ENCODE assay signal across 2 cellular contexts in the genomic region with DNA sequence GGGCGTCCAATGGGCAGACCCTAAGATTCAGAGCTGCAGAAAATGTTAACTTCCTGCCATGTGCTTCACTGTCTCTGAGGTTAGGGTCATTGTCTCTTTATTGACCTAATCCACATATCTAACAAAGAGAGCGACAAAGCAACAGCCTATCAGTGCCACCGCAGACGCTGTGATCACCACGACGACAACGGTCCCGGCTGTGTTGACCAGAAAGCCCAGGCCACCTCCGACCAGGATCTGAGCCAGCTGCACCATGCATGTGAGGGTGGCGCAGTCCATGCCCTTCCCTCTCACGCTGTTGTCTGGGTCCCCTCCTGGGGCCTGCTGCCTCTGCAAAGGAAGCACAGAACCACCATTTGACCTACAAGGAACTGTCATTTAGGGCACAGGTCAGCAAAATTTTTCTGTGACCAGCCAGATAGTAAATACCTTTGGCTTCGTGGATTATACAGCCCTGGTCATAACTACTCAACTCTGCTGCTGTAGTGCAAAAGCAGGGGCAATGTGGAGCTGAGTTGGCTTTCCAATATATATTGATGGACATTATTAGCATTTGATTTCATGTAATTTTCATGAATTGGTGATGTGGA.
TF ChIP-seq lines count a peak whose summit lies in the region.

No MANE protein-coding gene starts in this region.

TF ChIP-seq in GM23338, 12 proteins besides CTCF, POLR2A, EP300 and RAD21:
- TF ChIP-seq, protein P1, sequence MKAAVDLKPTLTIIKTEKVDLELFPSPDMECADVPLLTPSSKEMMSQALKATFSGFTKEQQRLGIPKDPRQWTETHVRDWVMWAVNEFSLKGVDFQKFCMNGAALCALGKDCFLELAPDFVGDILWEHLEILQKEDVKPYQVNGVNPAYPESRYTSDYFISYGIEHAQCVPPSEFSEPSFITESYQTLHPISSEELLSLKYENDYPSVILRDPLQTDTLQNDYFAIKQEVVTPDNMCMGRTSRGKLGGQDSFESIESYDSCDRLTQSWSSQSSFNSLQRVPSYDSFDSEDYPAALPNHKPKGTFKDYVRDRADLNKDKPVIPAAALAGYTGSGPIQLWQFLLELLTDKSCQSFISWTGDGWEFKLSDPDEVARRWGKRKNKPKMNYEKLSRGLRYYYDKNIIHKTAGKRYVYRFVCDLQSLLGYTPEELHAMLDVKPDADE (IDR thresholded peaks at IDR 0.05) = no peak
- TF ChIP-seq POLR2AphosphoS5 (IDR thresholded peaks at IDR 0.05; ENCODE audit: low read depth) (no peak), JUNB (IDR thresholded peaks at IDR 0.05; ENCODE audit: unreplicated experiment) (no peak), ZNF331 (CRISPR knock-in tag; IDR thresholded peaks at IDR 0.05; ENCODE audit: low read depth) (no peak)
- TF ChIP-seq, protein P2, sequence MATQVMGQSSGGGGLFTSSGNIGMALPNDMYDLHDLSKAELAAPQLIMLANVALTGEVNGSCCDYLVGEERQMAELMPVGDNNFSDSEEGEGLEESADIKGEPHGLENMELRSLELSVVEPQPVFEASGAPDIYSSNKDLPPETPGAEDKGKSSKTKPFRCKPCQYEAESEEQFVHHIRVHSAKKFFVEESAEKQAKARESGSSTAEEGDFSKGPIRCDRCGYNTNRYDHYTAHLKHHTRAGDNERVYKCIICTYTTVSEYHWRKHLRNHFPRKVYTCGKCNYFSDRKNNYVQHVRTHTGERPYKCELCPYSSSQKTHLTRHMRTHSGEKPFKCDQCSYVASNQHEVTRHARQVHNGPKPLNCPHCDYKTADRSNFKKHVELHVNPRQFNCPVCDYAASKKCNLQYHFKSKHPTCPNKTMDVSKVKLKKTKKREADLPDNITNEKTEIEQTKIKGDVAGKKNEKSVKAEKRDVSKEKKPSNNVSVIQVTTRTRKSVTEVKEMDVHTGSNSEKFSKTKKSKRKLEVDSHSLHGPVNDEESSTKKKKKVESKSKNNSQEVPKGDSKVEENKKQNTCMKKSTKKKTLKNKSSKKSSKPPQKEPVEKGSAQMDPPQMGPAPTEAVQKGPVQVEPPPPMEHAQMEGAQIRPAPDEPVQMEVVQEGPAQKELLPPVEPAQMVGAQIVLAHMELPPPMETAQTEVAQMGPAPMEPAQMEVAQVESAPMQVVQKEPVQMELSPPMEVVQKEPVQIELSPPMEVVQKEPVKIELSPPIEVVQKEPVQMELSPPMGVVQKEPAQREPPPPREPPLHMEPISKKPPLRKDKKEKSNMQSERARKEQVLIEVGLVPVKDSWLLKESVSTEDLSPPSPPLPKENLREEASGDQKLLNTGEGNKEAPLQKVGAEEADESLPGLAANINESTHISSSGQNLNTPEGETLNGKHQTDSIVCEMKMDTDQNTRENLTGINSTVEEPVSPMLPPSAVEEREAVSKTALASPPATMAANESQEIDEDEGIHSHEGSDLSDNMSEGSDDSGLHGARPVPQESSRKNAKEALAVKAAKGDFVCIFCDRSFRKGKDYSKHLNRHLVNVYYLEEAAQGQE (IDR thresholded peaks at IDR 0.05; ENCODE audit: unreplicated experiment) = no peak

TF ChIP-seq in H1, 55 proteins besides CTCF, POLR2A, EP300 and RAD21:
- TF ChIP-seq, protein P3, sequence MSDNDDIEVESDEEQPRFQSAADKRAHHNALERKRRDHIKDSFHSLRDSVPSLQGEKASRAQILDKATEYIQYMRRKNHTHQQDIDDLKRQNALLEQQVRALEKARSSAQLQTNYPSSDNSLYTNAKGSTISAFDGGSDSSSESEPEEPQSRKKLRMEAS (IDR thresholded peaks at IDR 0.05) = peak; percentile 44; the same call in 1 of the 2 replicates
- peak; percentile 5; the same call in 1 of the 2 replicates for TF ChIP-seq MAFK (IDR thresholded peaks at IDR 0.05; ENCODE audit: low read depth, low read length)
- TF ChIP-seq NANOG (IDR thresholded peaks at IDR 0.05; ENCODE audit: insufficient read depth, low read depth, low read length, poor library complexity, severe bottlenecking) = no peak
- TF ChIP-seq TBP (IDR thresholded peaks at IDR 0.05; ENCODE audit: low read depth, low read length) = no peak
- TF ChIP-seq SP1 (IDR thresholded peaks at IDR 0.05; ENCODE audit: low read depth, low read length) = no peak
